8 cellular contexts compared by ENCODE assay signal in genomic region chr9:135990468-135991429, GRCh38. TPM values are rescaled to one million over a fixed set of nuclear protein-coding genes. Genes with fewer than 3 reads are reported as not detected.
DNase-seq lines count a peak whose midpoint lies in the region; ATAC-seq, FAIRE-seq and TF ChIP-seq lines count a peak whose summit lies in the region.

No MANE protein-coding gene starts in this region.

- H3K27me3 ChIP-seq in BLaER1 (no peaks in the 10 kb centered on the region), bronchial epithelial cell (ENCODE audit: control insufficient read depth, insufficient read depth, low read length) (peaks cover 6% of the 10 kb centered on the region), HepG2 (ENCODE audit: control insufficient read depth in 1 of 2, insufficient read depth in 2 of 2, low read length in 2 of 2) (peaks cover 5 to 35% of the 10 kb centered on the region in 2 experiments; a peak in 3 of 5 replicates), tibial nerve (no peaks in the 10 kb centered on the region)

- in situ Hi-C loops in HepG2 (cut with HindIII; ENCODE audit: extremely low pct_ligation_motif_present, low pct_unique_long_range_greater_than_20kb) = loop anchor here (25.0 kb wide), 1 partner anchor 272 kb away; no protein-coding TSS in a partner anchor

- H3K4me1 ChIP-seq in BLaER1 (peaks cover 96% of the 10 kb centered on the region), HepG2 (ENCODE audit: insufficient read depth, low read length) (peaks cover 74% of the 10 kb centered on the region), tibial nerve (peaks cover 0 to 74% (median 42%) of the 10 kb centered on the region in 4 donors)

- H3K4me3 Mint-ChIP-seq in T-helper 17 cell = peak overlapping the region; percentile 78

- no TSS peak for BruUV-seq in HepG2 (replicated peaks; lab: Mats Ljungman, UMichigan)

- no peaks in the 10 kb centered on the region for H3K79me2 ChIP-seq in HepG2 (ENCODE audit: insufficient read depth, low read length)

- no peaks in the 10 kb centered on the region for H3K36me3 Mint-ChIP-seq in T-helper 17 cell (ENCODE audit: low read depth)

- POLR2A ChIA-PET in HEK293T (lab: Yijun Ruan, JAX) (no interaction called here), HepG2 (lab: Yijun Ruan, JAX) (interaction anchor here (0.8 to 4.6 kb wide), 8 partner anchors 12 to 129 kb away, joined by 3 to 99 read pairs (median 6); partner anchors contain the start of gene TMEM250)

- H3K9ac ChIP-seq in BLaER1 (peak overlapping the region; percentile 66), HepG2 (ENCODE audit: insufficient read depth, low read depth, low read length) (peak overlapping the region; percentile 51)

- peak; percentile 78 for ATAC-seq in T-helper 17 cell
- ATAC-seq in HepG2 = no peak
- ATAC-seq in GM21360 (IDR thresholded peaks at IDR 0.05; ENCODE audit: unreplicated experiment) = no peak
- no peak for ATAC-seq in GM18498 (IDR thresholded peaks at IDR 0.05; ENCODE audit: unreplicated experiment)

- DNase-seq in HEK293T (ENCODE audit: extremely low spot score) = peak; percentile 60
- peak in 2 of 3 donors; percentile 57 for DNase-seq in T-helper 17 cell
- DNase-seq in bronchial epithelial cell (ENCODE audit: low read depth) = peak; percentile 3
- DNase-seq in HepG2 (ENCODE audit: low spot score) = peak; percentile 78
- no peak for DNase-seq in tibial nerve (ENCODE audit: low spot score in 2 of 2)

- TF ChIP-seq CTCF in bronchial epithelial cell (IDR thresholded peaks at IDR 0.05; ENCODE audit: insufficient read depth, low read length, severe bottlenecking) (no peak), HepG2 (CRISPR knock-in tag; IDR thresholded peaks at IDR 0.05) (no peak), tibial nerve (IDR thresholded peaks at IDR 0.05) (no peak)

- no peak for TF ChIP-seq POLR2A in HepG2 (IDR thresholded peaks at IDR 0.05; ENCODE audit: insufficient read depth in 1 of 2, low read depth in 2 of 2, low read length in 2 of 2)
- TF ChIP-seq POLR2A in tibial nerve (IDR thresholded peaks at IDR 0.05) = no peak

- no peaks in the 10 kb centered on the region for H3K36me3 ChIP-seq in BLaER1
- no peaks in the 10 kb centered on the region for H3K36me3 ChIP-seq in bronchial epithelial cell (ENCODE audit: control insufficient read depth, insufficient read depth, low read length)
- no peaks in the 10 kb centered on the region for H3K36me3 ChIP-seq in HepG2 (replicated peaks in 1 of 2; ENCODE audit: control insufficient read depth in 1 of 2, insufficient read depth in 2 of 2, low read length in 2 of 2)
- H3K36me3 ChIP-seq in tibial nerve = no peaks in the 10 kb centered on the region

- H2AFZ ChIP-seq in HepG2 (ENCODE audit: low read length) = no peak overlapping the region

- H3K4me2 ChIP-seq in BLaER1 (peak overlapping the region; percentile 98), HepG2 (ENCODE audit: low read depth, low read length) (peak overlapping the region; percentile 99)

- no peaks in the 10 kb centered on the region for H4K20me1 ChIP-seq in BLaER1
- no peaks in the 10 kb centered on the region for H4K20me1 ChIP-seq in HepG2 (ENCODE audit: insufficient read depth, low read length)

- no peaks in the 10 kb centered on the region for H3K27me3 Mint-ChIP-seq in T-helper 17 cell

- H3K9me3 ChIP-seq in BLaER1 (no peaks in the 10 kb centered on the region), T-helper 17 cell (ENCODE audit: control insufficient read depth, low read length, poor library complexity, severe bottlenecking) (no peaks in the 10 kb centered on the region), HepG2 (ENCODE audit: low read length) (no peaks in the 10 kb centered on the region), tibial nerve (no peaks in the 10 kb centered on the region)

- H3K4me3 ChIP-seq in BLaER1 (no peak overlapping the region), bronchial epithelial cell (ENCODE audit: low read depth, low read length) (no peak overlapping the region), HepG2 (replicated peaks in 1 of 3; ENCODE audit: insufficient read depth in 1 of 3, low read depth in 2 of 3, low read length in 3 of 3) (peak overlapping the region; percentile 41 to 70 (median 47); a peak in 4 of 6 replicates), tibial nerve (peak overlapping the region in 1 of 4 donors; percentile 11)

- no peak for TF ChIP-seq RAD21 in HepG2 (CRISPR knock-in tag; IDR thresholded peaks at IDR 0.05)

- CTCF ChIA-PET in HEK293T (lab: Yijun Ruan, JAX) (no interaction called here), HepG2 (lab: Yijun Ruan, JAX; ENCODE audit: low intra/inter-chr PET ratio, low total read pairs) (no interaction called here)

- no peak overlapping the region for H3K27ac Mint-ChIP-seq in T-helper 17 cell

- peaks cover 16% of the 10 kb centered on the region for H3K4me1 Mint-ChIP-seq in T-helper 17 cell

- intact Hi-C loops in HepG2 (cut with micrococcal nuclease; ENCODE audit: unreplicated experiment) = loop anchor here (5.0 kb wide), 1 partner anchor 62 kb away; no protein-coding TSS in a partner anchor

- 19% methylated on average over 11 of the region's 21 CpGs for WGBS in HepG2 (ENCODE audit: low lambda C conversion rate)
- WGBS in tibial nerve, 2 donors = 30 to 31% methylated on average over 18 to 20 of the region's 21 CpGs

- H3K27ac ChIP-seq in BLaER1 (peak overlapping the region; percentile 91), HepG2 (ENCODE audit: extremely low read length, insufficient read depth, low read length) (peak overlapping the region; percentile 60), tibial nerve (peak overlapping the region; percentile 46 to 96 (median 70))

- TF ChIP-seq EP300 in HepG2 (IDR thresholded peaks at IDR 0.05; ENCODE audit: low read depth in 2 of 2, low read length in 2 of 2) (no peak), HepG2 (CRISPR knock-in tag; IDR thresholded peaks at IDR 0.05; ENCODE audit: borderline replicate concordance) (no peak), tibial nerve (IDR thresholded peaks at IDR 0.05) (no peak)

- no peak for FAIRE-seq in bronchial epithelial cell (lab: Jason Lieb, UNC)
- peak; percentile 15 for FAIRE-seq in HepG2 (lab: Jason Lieb, UNC)

TF ChIP-seq in HEK293T, 16 proteins besides CTCF, POLR2A, EP300 and RAD21:
- no peak for TF ChIP-seq L3MBTL2 (conservative IDR thresholded peaks at IDR 0.05)
- TF ChIP-seq SP1 (IDR thresholded peaks at IDR 0.05) = peak; percentile 55
- no peak for TF ChIP-seq NFRKB (IDR thresholded peaks at IDR 0.05)
TF ChIP-seq in HEK293T: peak in this region for 1.

TF ChIP-seq in HepG2, 621 proteins besides CTCF, POLR2A, EP300 and RAD21 (continues in another document):
- TF ChIP-seq ADNP (CRISPR knock-in tag; IDR thresholded peaks at IDR 0.05) (no peak), MAZ (IDR thresholded peaks at IDR 0.05; ENCODE audit: borderline replicate concordance, low read depth, low read length) (peak; percentile 49; the same call in 1 of the 2 replicates), MAZ (CRISPR knock-in tag; IDR thresholded peaks at IDR 0.05; ENCODE audit: low read depth) (0 out of 2 replicates have a peak, but pooled peaks have one; percentile 39)

RNA-seq across cellular contexts. Expression of gene UBAC1, which starts 29.6 kb away (rescaled TPM):
- total RNA-seq in T-helper 17 cell (10 to 100 TPM; 23.2 to 23.7 TPM), bronchial epithelial cell (36.1 and 38.5 TPM in 2 replicates), HepG2 (2016; rRNA removed; fragmentation: Illumina TruSeq; extraction: Trizol) (28.7 and 32.2 TPM in 2 replicates), tibial nerve (10 to 100 TPM; 48.6 to 61.4 (median 55.9) TPM)
- 64.3 and 65.0 TPM in 2 replicates for total RNA-seq in HepG2 (2016; cell fraction: cytosol; rRNA removed; fragmentation: Illumina TruSeq; extraction: Trizol; ENCODE audit: low read depth)
- total RNA-seq in HepG2 (2016; cell fraction: insoluble cytoplasmic fraction; rRNA removed; fragmentation: Illumina TruSeq; extraction: Trizol) = 24.0 and 31.6 TPM in 2 replicates
- total RNA-seq in HepG2 (2016; cell fraction: membrane; rRNA removed; fragmentation: Illumina TruSeq; extraction: Trizol) = 72.1 and 78.0 TPM in 2 replicates
- total RNA-seq in HepG2 (2016; cell fraction: nucleus; rRNA removed; fragmentation: Illumina TruSeq; extraction: Trizol) = 18.2 and 19.5 TPM in 2 replicates
- 30.2 and 34.1 TPM in 2 replicates for polyA plus RNA-seq in HepG2 (2011; rRNA removed)
- polyA plus RNA-seq in HepG2 (2011; cell fraction: cytosol; rRNA removed) = 21.2 and 27.8 TPM in 2 replicates
- 62.0 and 64.4 TPM in 2 replicates for polyA plus RNA-seq in HepG2 (2011; cell fraction: nucleus; rRNA removed)
- 11.8 and 12.0 TPM in 2 replicates for polyA plus RNA-seq in HepG2 (2012)
- 61.3 and 64.0 TPM in 2 replicates for polyA plus RNA-seq in HepG2 (2016; cell fraction: cytosol; fragmentation: Illumina TruSeq; extraction: Trizol; ENCODE audit: low read depth)
- 30.7 and 32.1 TPM in 2 replicates for polyA plus RNA-seq in HepG2 (2016; cell fraction: insoluble cytoplasmic fraction; fragmentation: Illumina TruSeq; extraction: Trizol; ENCODE audit: low read depth)
- polyA plus RNA-seq in HepG2 (2016; cell fraction: membrane; fragmentation: Illumina TruSeq; extraction: Trizol; ENCODE audit: low read depth) = 65.3 TPM in 2 replicates
- 36.3 and 39.7 TPM in 2 replicates for polyA plus RNA-seq in HepG2 (2016; cell fraction: nucleus; fragmentation: Illumina TruSeq; extraction: Trizol; ENCODE audit: insufficient read depth, low read depth)
- 13.4 and 58.0 TPM in 2 replicates for polyA minus RNA-seq in HepG2 (2011; rRNA and poly(A)+ RNA removed; ENCODE audit: low replicate concordance)
- 6.0 and 8.0 TPM in 2 replicates for polyA minus RNA-seq in HepG2 (2011; cell fraction: cytosol; rRNA and poly(A)+ RNA removed)
- polyA minus RNA-seq in HepG2 (2011; cell fraction: nucleus; rRNA and poly(A)+ RNA removed) = 11.2 and 18.6 TPM in 2 replicates

Comparison
In these comparisons a context has a peak if more than half of its experiments do, and no peak if none do; other contexts are left out.
1. H3K4me3 ChIP-seq: peak in HepG2 (3 of 3); none in BLaER1 (single experiment) and bronchial epithelial cell (single experiment).
2. DNase-seq: peak in HEK293T (single experiment), T-helper 17 cell (2 of 3), bronchial epithelial cell (single experiment) and HepG2 (single experiment); none in tibial nerve (0 of 2).
3. Peak in every context shown above with its lines, with median percentiles within 50 percentile points of each other: H3K27ac ChIP-seq.